Comparison of ENCODE assay signal across 1 cellular context in the genomic region with DNA sequence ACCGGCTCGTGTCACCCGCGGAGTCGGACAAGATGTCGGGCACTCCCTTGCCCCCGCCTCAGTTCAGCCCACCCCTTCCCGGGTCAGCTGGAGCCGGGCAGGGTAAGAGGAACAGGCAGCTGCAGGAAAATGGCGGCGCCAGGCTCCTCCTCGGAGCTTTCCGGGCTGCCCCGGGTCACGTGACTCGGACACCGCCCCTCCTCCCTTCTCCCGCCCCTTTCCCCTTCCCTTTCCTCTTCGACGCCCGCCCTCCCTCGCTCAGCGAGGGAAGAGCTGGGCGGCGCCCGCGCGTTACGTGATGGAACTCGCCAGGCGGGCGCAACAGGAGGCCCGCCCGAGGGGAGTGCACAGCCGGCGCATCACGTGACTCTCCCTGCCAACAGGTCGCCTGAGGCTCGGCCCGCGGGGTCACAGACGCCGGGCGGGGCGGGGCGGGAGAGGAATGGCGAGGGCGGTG.
TF ChIP-seq lines count a peak whose summit lies in the region.

PICALM (minus strand) TSS at position 134 of the 457 bp plus-strand sequence. CDS start 304 bp downstream, outside the sequence.

TF ChIP-seq in K562, 482 proteins besides CTCF, POLR2A, EP300 and RAD21 (continued from another document and continues in another):
- TF ChIP-seq, protein P1, sequence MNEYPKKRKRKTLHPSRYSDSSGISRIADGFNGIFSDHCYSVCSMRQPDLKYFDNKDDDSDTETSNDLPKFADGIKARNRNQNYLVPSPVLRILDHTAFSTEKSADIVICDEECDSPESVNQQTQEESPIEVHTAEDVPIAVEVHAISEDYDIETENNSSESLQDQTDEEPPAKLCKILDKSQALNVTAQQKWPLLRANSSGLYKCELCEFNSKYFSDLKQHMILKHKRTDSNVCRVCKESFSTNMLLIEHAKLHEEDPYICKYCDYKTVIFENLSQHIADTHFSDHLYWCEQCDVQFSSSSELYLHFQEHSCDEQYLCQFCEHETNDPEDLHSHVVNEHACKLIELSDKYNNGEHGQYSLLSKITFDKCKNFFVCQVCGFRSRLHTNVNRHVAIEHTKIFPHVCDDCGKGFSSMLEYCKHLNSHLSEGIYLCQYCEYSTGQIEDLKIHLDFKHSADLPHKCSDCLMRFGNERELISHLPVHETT (CRISPR knock-in tag; conservative IDR thresholded peaks at IDR 0.05 in 1 of 2, IDR thresholded peaks at IDR 0.05 in 1 of 2): 0 out of 4 replicates have a peak, but pooled peaks of 1 of the 2 experiments have one; percentile 51
- TF ChIP-seq, protein P2, sequence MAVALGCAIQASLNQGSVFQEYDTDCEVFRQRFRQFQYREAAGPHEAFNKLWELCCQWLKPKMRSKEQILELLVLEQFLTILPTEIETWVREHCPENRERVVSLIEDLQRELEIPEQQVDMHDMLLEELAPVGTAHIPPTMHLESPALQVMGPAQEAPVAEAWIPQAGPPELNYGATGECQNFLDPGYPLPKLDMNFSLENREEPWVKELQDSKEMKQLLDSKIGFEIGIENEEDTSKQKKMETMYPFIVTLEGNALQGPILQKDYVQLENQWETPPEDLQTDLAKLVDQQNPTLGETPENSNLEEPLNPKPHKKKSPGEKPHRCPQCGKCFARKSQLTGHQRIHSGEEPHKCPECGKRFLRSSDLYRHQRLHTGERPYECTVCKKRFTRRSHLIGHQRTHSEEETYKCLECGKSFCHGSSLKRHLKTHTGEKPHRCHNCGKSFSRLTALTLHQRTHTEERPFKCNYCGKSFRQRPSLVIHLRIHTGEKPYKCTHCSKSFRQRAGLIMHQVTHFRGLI (CRISPR knock-in tag; IDR thresholded peaks at IDR 0.05): no peak
- TF ChIP-seq NFE2L1 (tag; IDR thresholded peaks at IDR 0.05; ENCODE audit: borderline replicate concordance, low read depth) (no peak), SREBF1 (IDR thresholded peaks at IDR 0.05; ENCODE audit: borderline replicate concordance, low read depth, low read length) (peak; percentile 79; the same call in 1 of the 2 replicates), L3MBTL2 (IDR thresholded peaks at IDR 0.05) (0 out of 2 replicates have a peak, but pooled peaks have one; percentile 43), SPI1 (IDR thresholded peaks at IDR 0.05; ENCODE audit: borderline replicate concordance, low read depth, low read length) (peak; percentile 79; the same call in 1 of the 2 replicates), ZNF511 (CRISPR knock-in tag; IDR thresholded peaks at IDR 0.05) (peak; percentile 57; the same call in 1 of the 2 replicates), NR2C2 (CRISPR knock-in tag; IDR thresholded peaks at IDR 0.05) (peak; percentile 81; the same call in 1 of the 2 replicates), NR2C2 (tag; IDR thresholded peaks at IDR 0.05) (peak; percentile 96), HCFC1 (IDR thresholded peaks at IDR 0.05; ENCODE audit: low read depth, low read length) (peak; percentile 26; the same call in 1 of the 2 replicates), SOX6 (IDR thresholded peaks at IDR 0.05) (peak; percentile 75), RBBP5 (IDR thresholded peaks at IDR 0.05; ENCODE audit: borderline replicate concordance, insufficient read depth, low read length, poor library complexity, severe bottlenecking) (peak; percentile 13), ZBTB2 (IDR thresholded peaks at IDR 0.05) (0 out of 2 replicates have a peak, but pooled peaks have one; percentile 33), MAX (CRISPR knock-in tag; IDR thresholded peaks at IDR 0.05) (peak; percentile 84), DACH1 (IDR thresholded peaks at IDR 0.05; ENCODE audit: partially characterized antibody) (peak; percentile 88), RCOR1 (IDR thresholded peaks at IDR 0.05; ENCODE audit: borderline replicate concordance in 1 of 2, low read depth in 2 of 2, low read length in 2 of 2) (peak in 1 of 2 experiments; percentile 64; a peak in 1 of 4 replicates)
- TF ChIP-seq, protein P3, sequence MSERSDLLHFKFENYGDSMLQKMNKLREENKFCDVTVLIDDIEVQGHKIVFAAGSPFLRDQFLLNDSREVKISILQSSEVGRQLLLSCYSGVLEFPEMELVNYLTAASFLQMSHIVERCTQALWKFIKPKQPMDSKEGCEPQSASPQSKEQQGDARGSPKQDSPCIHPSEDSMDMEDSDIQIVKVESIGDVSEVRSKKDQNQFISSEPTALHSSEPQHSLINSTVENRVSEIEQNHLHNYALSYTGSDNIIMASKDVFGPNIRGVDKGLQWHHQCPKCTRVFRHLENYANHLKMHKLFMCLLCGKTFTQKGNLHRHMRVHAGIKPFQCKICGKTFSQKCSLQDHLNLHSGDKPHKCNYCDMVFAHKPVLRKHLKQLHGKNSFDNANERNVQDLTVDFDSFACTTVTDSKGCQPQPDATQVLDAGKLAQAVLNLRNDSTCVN (CRISPR knock-in tag; IDR thresholded peaks at IDR 0.05): no peak
- TF ChIP-seq, protein P4, sequence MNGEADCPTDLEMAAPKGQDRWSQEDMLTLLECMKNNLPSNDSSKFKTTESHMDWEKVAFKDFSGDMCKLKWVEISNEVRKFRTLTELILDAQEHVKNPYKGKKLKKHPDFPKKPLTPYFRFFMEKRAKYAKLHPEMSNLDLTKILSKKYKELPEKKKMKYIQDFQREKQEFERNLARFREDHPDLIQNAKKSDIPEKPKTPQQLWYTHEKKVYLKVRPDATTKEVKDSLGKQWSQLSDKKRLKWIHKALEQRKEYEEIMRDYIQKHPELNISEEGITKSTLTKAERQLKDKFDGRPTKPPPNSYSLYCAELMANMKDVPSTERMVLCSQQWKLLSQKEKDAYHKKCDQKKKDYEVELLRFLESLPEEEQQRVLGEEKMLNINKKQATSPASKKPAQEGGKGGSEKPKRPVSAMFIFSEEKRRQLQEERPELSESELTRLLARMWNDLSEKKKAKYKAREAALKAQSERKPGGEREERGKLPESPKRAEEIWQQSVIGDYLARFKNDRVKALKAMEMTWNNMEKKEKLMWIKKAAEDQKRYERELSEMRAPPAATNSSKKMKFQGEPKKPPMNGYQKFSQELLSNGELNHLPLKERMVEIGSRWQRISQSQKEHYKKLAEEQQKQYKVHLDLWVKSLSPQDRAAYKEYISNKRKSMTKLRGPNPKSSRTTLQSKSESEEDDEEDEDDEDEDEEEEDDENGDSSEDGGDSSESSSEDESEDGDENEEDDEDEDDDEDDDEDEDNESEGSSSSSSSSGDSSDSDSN (IDR thresholded peaks at IDR 0.05; ENCODE audit: borderline replicate concordance in 1 of 2, low read depth in 2 of 2, low read length in 2 of 2): peak in 1 of 2 experiments; percentile 77; a peak in 2 of 4 replicates
- TF ChIP-seq, protein P5, sequence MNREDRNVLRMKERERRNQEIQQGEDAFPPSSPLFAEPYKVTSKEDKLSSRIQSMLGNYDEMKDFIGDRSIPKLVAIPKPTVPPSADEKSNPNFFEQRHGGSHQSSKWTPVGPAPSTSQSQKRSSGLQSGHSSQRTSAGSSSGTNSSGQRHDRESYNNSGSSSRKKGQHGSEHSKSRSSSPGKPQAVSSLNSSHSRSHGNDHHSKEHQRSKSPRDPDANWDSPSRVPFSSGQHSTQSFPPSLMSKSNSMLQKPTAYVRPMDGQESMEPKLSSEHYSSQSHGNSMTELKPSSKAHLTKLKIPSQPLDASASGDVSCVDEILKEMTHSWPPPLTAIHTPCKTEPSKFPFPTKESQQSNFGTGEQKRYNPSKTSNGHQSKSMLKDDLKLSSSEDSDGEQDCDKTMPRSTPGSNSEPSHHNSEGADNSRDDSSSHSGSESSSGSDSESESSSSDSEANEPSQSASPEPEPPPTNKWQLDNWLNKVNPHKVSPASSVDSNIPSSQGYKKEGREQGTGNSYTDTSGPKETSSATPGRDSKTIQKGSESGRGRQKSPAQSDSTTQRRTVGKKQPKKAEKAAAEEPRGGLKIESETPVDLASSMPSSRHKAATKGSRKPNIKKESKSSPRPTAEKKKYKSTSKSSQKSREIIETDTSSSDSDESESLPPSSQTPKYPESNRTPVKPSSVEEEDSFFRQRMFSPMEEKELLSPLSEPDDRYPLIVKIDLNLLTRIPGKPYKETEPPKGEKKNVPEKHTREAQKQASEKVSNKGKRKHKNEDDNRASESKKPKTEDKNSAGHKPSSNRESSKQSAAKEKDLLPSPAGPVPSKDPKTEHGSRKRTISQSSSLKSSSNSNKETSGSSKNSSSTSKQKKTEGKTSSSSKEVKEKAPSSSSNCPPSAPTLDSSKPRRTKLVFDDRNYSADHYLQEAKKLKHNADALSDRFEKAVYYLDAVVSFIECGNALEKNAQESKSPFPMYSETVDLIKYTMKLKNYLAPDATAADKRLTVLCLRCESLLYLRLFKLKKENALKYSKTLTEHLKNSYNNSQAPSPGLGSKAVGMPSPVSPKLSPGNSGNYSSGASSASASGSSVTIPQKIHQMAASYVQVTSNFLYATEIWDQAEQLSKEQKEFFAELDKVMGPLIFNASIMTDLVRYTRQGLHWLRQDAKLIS (CRISPR knock-in tag; IDR thresholded peaks at IDR 0.05): peak; percentile 79; the same call in 1 of the 2 replicates
- TF ChIP-seq, protein P6, sequence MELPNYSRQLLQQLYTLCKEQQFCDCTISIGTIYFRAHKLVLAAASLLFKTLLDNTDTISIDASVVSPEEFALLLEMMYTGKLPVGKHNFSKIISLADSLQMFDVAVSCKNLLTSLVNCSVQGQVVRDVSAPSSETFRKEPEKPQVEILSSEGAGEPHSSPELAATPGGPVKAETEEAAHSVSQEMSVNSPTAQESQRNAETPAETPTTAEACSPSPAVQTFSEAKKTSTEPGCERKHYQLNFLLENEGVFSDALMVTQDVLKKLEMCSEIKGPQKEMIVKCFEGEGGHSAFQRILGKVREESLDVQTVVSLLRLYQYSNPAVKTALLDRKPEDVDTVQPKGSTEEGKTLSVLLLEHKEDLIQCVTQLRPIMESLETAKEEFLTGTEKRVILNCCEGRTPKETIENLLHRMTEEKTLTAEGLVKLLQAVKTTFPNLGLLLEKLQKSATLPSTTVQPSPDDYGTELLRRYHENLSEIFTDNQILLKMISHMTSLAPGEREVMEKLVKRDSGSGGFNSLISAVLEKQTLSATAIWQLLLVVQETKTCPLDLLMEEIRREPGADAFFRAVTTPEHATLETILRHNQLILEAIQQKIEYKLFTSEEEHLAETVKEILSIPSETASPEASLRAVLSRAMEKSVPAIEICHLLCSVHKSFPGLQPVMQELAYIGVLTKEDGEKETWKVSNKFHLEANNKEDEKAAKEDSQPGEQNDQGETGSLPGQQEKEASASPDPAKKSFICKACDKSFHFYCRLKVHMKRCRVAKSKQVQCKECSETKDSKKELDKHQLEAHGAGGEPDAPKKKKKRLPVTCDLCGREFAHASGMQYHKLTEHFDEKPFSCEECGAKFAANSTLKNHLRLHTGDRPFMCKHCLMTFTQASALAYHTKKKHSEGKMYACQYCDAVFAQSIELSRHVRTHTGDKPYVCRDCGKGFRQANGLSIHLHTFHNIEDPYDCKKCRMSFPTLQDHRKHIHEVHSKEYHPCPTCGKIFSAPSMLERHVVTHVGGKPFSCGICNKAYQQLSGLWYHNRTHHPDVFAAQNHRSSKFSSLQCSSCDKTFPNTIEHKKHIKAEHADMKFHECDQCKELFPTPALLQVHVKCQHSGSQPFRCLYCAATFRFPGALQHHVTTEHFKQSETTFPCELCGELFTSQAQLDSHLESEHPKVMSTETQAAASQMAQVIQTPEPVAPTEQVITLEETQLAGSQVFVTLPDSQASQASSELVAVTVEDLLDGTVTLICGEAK (IDR thresholded peaks at IDR 0.05): no peak
- TF ChIP-seq, protein P6 (CRISPR knock-in tag; IDR thresholded peaks at IDR 0.05): no peak
- TF ChIP-seq, protein P7, sequence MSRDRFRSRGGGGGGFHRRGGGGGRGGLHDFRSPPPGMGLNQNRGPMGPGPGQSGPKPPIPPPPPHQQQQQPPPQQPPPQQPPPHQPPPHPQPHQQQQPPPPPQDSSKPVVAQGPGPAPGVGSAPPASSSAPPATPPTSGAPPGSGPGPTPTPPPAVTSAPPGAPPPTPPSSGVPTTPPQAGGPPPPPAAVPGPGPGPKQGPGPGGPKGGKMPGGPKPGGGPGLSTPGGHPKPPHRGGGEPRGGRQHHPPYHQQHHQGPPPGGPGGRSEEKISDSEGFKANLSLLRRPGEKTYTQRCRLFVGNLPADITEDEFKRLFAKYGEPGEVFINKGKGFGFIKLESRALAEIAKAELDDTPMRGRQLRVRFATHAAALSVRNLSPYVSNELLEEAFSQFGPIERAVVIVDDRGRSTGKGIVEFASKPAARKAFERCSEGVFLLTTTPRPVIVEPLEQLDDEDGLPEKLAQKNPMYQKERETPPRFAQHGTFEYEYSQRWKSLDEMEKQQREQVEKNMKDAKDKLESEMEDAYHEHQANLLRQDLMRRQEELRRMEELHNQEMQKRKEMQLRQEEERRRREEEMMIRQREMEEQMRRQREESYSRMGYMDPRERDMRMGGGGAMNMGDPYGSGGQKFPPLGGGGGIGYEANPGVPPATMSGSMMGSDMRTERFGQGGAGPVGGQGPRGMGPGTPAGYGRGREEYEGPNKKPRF (IDR thresholded peaks at IDR 0.05; ENCODE audit: low read depth, low read length): no peak
